11 cellular contexts compared by ENCODE assay signal in genomic region chr7:150811-151221, GRCh38. TPM values are rescaled to one million over a fixed set of nuclear protein-coding genes. Genes with fewer than 3 reads are reported as not detected.
A peak's percentile ranks its signal among the peaks of the same experiment; 100 is the strongest.
DNase-seq lines count a peak whose midpoint lies in the region; ATAC-seq, FAIRE-seq and TF ChIP-seq lines count a peak whose summit lies in the region.
"Had no signal": no experiment of that assay in that cellular context is flagged by ENCODE, and none has a peak within 500 bp of the region (broad histone marks: within the 10 kb centered on the region; RNA-seq: fewer than 3 reads in every experiment).

No MANE protein-coding gene starts in this region.

- no peak for FAIRE-seq in H1 (lab: Jason Lieb, UNC)
- FAIRE-seq: GM19239 had no signal

- peak overlapping the region; percentile 81 for H3K4me2 ChIP-seq in PC-9
- peak overlapping the region in 1 of 2 experiments; percentile 60; a peak in 1 of 4 replicates for H3K4me2 ChIP-seq in H1 (ENCODE audit: insufficient read depth in 1 of 2, low read depth in 2 of 2, low read length in 2 of 2)
- H3K4me2 ChIP-seq in trophoblast cell (ENCODE audit: low read length), result no peak overlapping the region

- TF ChIP-seq RAD21 in H1 (IDR thresholded peaks at IDR 0.05 in 1 of 2, conservative IDR thresholded peaks at IDR 0.05 in 1 of 2; ENCODE audit: low read depth in 2 of 2, low read length in 2 of 2), result no peak

- peaks cover 2% of the 10 kb centered on the region for H3K9me3 Mint-ChIP-seq in CD4-positive, alpha-beta T cell

- peak overlapping the region; percentile 26 for H3K56ac ChIP-seq in H1 (replicated peaks; ENCODE audit: insufficient read length, low read depth, low read length)

- no peak overlapping the region for H2BK120ac ChIP-seq in H1 (replicated peaks; ENCODE audit: low read depth, low read length)
- H2BK120ac ChIP-seq in trophoblast cell (ENCODE audit: insufficient read depth, low read length, poor library complexity), result no peak overlapping the region

- no peak overlapping the region for H3K23ac ChIP-seq in H1 (ENCODE audit: insufficient read length)
- no peak overlapping the region for H3K23ac ChIP-seq in trophoblast cell (ENCODE audit: low read length)

- H2BK5ac ChIP-seq in H1 (ENCODE audit: low read depth, low read length) (no peak overlapping the region), trophoblast cell (ENCODE audit: low read depth, low read length, poor library complexity) (no peak overlapping the region)

- H3K9me3 ChIP-seq in CD4-positive, alpha-beta T cell (ENCODE audit: control insufficient read depth, low read length), result no peaks in the 10 kb centered on the region
- H3K9me3 ChIP-seq in PC-9 (ENCODE audit: insufficient read depth, low read depth) (no peaks in the 10 kb centered on the region), H1 (ENCODE audit: insufficient read depth in 2 of 2, low read depth in 1 of 2, low read length in 1 of 2) (no peaks in the 10 kb centered on the region), trophoblast cell (ENCODE audit: insufficient read depth, low read depth, low read length) (no peaks in the 10 kb centered on the region)
- no peaks in the 10 kb centered on the region for H3K9me3 ChIP-seq in effector memory CD4-positive, alpha-beta T cell (ENCODE audit: control insufficient read depth, low read length)

- no TSS peak for BruUV-seq in PC-9 (replicated peaks; lab: Mats Ljungman, UMichigan)

- H2BK20ac ChIP-seq in H1 (ENCODE audit: low read length), result peak overlapping the region; percentile 77; the same call in 1 of the 2 replicates

- POLR2A ChIA-PET in CD4-positive, alpha-beta T cell (lab: Charles Lee), result no interaction called here
- POLR2A ChIA-PET in PC-9 (lab: Charles Lee; ENCODE audit: unreplicated experiment) (no interaction called here), H1 (lab: Charles Lee; ENCODE audit: partially characterized antibody) (interaction anchor here (0.6 to 2.4 kb wide), 8 partner anchors 11 to 44 kb away, joined by 3 to 8 read pairs (median 4); no protein-coding TSS in a partner anchor)

- no peak overlapping the region for H3K27ac ChIP-seq in CD4-positive, alpha-beta T cell (ENCODE audit: low read depth, low read length)
- H3K27ac ChIP-seq in PC-9 (no peak overlapping the region), H1 (ENCODE audit: low read depth, low read length) (no peak overlapping the region), trophoblast cell (ENCODE audit: low read depth, low read length) (no peak overlapping the region)
- H3K27ac ChIP-seq in effector memory CD4-positive, alpha-beta T cell (ENCODE audit: insufficient read depth, low read length, poor library complexity, severe bottlenecking), result no peak overlapping the region

- H4K8ac ChIP-seq in H1 (ENCODE audit: extremely low read depth, insufficient read depth, low read length) (no peak overlapping the region), trophoblast cell (ENCODE audit: low read depth, low read length) (peak overlapping the region; percentile 97)

- H4K12ac ChIP-seq in trophoblast cell (ENCODE audit: low read depth, low read length), result no peak overlapping the region

- H4K5ac ChIP-seq in H1 (ENCODE audit: insufficient read length, low read depth, low read length), result no peak overlapping the region

- H3K9ac ChIP-seq in H1 (replicated peaks in 1 of 4; ENCODE audit: extremely low read depth in 1 of 4, low read depth in 3 of 4, low read length in 3 of 4), result no peak overlapping the region
- no peak overlapping the region for H3K9ac ChIP-seq in trophoblast cell (ENCODE audit: low read length)

- TF ChIP-seq CTCF in CD4-positive, alpha-beta T cell (IDR thresholded peaks at IDR 0.05), result no peak
- TF ChIP-seq CTCF in PC-9 (conservative IDR thresholded peaks at IDR 0.05), result no peak
- no peak for TF ChIP-seq CTCF in H1 (IDR thresholded peaks at IDR 0.05; ENCODE audit: control extremely low read depth in 1 of 3, insufficient read depth in 1 of 3, low read depth in 1 of 3, low read length in 3 of 3)

- peak overlapping the region; percentile 91 for H3K4me3 Mint-ChIP-seq in CD4-positive, alpha-beta T cell

- H4K20me1 ChIP-seq in PC-9 (ENCODE audit: insufficient read depth) (no peaks in the 10 kb centered on the region), H1 (replicated peaks in 1 of 2; ENCODE audit: control insufficient read depth in 1 of 2, insufficient read depth in 2 of 2, low read length in 2 of 2) (no peaks in the 10 kb centered on the region)

- peak overlapping the region; percentile 98 for H3K27ac Mint-ChIP-seq in CD4-positive, alpha-beta T cell

- H3K4ac ChIP-seq in H1 (replicated peaks; ENCODE audit: insufficient read length, low read depth, low read length) (peak overlapping the region; percentile 13), trophoblast cell (ENCODE audit: low read depth, low read length) (no peak overlapping the region)

- TF ChIP-seq POLR2A in H1 (IDR thresholded peaks at IDR 0.05; ENCODE audit: control extremely low read depth in 1 of 2, low read depth in 2 of 2, low read length in 2 of 2), result no peak

- no peak overlapping the region for H3K14ac ChIP-seq in H1 (ENCODE audit: insufficient read length)
- H3K14ac ChIP-seq in trophoblast cell (ENCODE audit: low read length), result no peak overlapping the region

- TF ChIP-seq EP300 in H1 (IDR thresholded peaks at IDR 0.05; ENCODE audit: borderline replicate concordance in 1 of 2, low read depth in 2 of 2, low read length in 2 of 2), result no peak

- H3K4me1 Mint-ChIP-seq in CD4-positive, alpha-beta T cell (ENCODE audit: low read depth), result peaks cover 20% of the 10 kb centered on the region

- peaks cover 17% of the 10 kb centered on the region; the same call in 1 of the 2 replicates for H3K36me3 ChIP-seq in PC-9 (ENCODE audit: low read depth)
- H3K36me3 ChIP-seq in H1 (ENCODE audit: control insufficient read depth in 2 of 4, insufficient read depth in 4 of 4, low read length in 3 of 4), result peaks cover 3 to 5% (median 4%) of the 10 kb centered on the region in 4 experiments; a peak in 7 of 8 replicates
- H3K36me3 ChIP-seq in trophoblast cell (ENCODE audit: control insufficient read depth in 1 of 2, insufficient read depth in 2 of 2, low read length in 2 of 2), result no peaks in the 10 kb centered on the region
- no peaks in the 10 kb centered on the region for H3K36me3 ChIP-seq in effector memory CD4-positive, alpha-beta T cell (ENCODE audit: control insufficient read depth, insufficient read depth, low read length)

- peaks cover 1% of the 10 kb centered on the region; the same call in 1 of the 2 replicates for H3K23me2 ChIP-seq in H1 (ENCODE audit: low read depth, low read length)

- 86% methylated on average over 13 of the region's 13 CpGs; no CpG with 5 or more reads in 1 of the 2 experiments for WGBS in H1 (ENCODE audit: extremely low coverage in 1 of 2, insufficient coverage in 1 of 2, insufficient read length in 1 of 2, insufficient replicate concordance in 2 of 2, low coverage in 1 of 2, low lambda C conversion rate in 2 of 2, missing lambda C conversion rate in 1 of 2), 2 experiments
- WGBS in trophoblast cell (ENCODE audit: extremely low coverage, insufficient coverage, insufficient read length), result no CpG with 5 or more reads among the region's 13 CpGs

- H4K91ac ChIP-seq in H1 (replicated peaks; ENCODE audit: insufficient read length, low read length), result peak overlapping the region; percentile 99
- no peak overlapping the region for H4K91ac ChIP-seq in trophoblast cell (ENCODE audit: low read depth, low read length)

- H3K4me3 ChIP-seq in PC-9 (no peak overlapping the region; the same call in 1 of the 2 replicates), H1 (ENCODE audit: extremely low read depth in 1 of 4, insufficient read depth in 2 of 4, low read depth in 3 of 4, low read length in 4 of 4) (no peak overlapping the region), trophoblast cell (ENCODE audit: low read depth, low read length) (no peak overlapping the region)
- no peak overlapping the region for H3K4me3 ChIP-seq in effector memory CD4-positive, alpha-beta T cell (ENCODE audit: insufficient read depth, low read depth, low read length, poor library complexity, severe bottlenecking)

- H2AFZ ChIP-seq in PC-9 (no peak overlapping the region), H1 (ENCODE audit: low read length) (0 out of 2 replicates have a peak overlapping the region, but pooled peaks have one; percentile 34), trophoblast cell (ENCODE audit: insufficient read depth, low read length, poor library complexity) (no peak overlapping the region)

- CTCF ChIA-PET in CD4-positive, alpha-beta T cell (lab: Charles Lee), result no interaction called here
- CTCF ChIA-PET in PC-9 (lab: Charles Lee), result no interaction called here
- CTCF ChIA-PET in H1 (lab: Charles Lee; ENCODE audit: partially characterized antibody), result interaction anchor here (0.8 to 1.1 kb wide), 4 partner anchors 46 to 91 kb away, joined by 3 to 4 read pairs (median 3); no protein-coding TSS in a partner anchor

- H3K36me3 Mint-ChIP-seq in CD4-positive, alpha-beta T cell (ENCODE audit: low read depth), result peaks cover 8% of the 10 kb centered on the region

- H3K79me2 ChIP-seq in PC-9 (ENCODE audit: low read depth), result 0 out of 2 replicates have a peak, but pooled peaks cover 10% of the 10 kb centered on the region
- no peaks in the 10 kb centered on the region for H3K79me2 ChIP-seq in H1 (ENCODE audit: control insufficient read depth in 1 of 2, insufficient read depth in 2 of 2, low read length in 2 of 2)
- H3K79me2 ChIP-seq in trophoblast cell (ENCODE audit: control insufficient read depth, insufficient read depth, low read length, poor library complexity), result peaks cover 3% of the 10 kb centered on the region

- H3K4me1 ChIP-seq in PC-9 (replicated peaks; ENCODE audit: insufficient read depth), result peaks cover 34% of the 10 kb centered on the region
- peaks cover 0 to 10% (median 8%) of the 10 kb centered on the region in 4 experiments; a peak in 5 of 7 replicates for H3K4me1 ChIP-seq in H1 (replicated peaks in 1 of 4; ENCODE audit: control insufficient read depth in 3 of 4, insufficient read depth in 4 of 4, low read length in 3 of 4)
- H3K4me1 ChIP-seq in trophoblast cell (ENCODE audit: control insufficient read depth in 1 of 2, insufficient read depth in 2 of 2, low read length in 2 of 2), result peaks cover 5 to 6% of the 10 kb centered on the region in 2 experiments
- peaks cover 11% of the 10 kb centered on the region for H3K4me1 ChIP-seq in effector memory CD4-positive, alpha-beta T cell (ENCODE audit: control insufficient read depth, insufficient read depth, low read length, poor library complexity, severe bottlenecking)

- H3F3A ChIP-seq in PC-9 (ENCODE audit: insufficient read depth, low read depth), result peaks cover 20% of the 10 kb centered on the region; the same call in 1 of the 2 replicates

- no peaks in the 10 kb centered on the region for H3K27me3 ChIP-seq in CD4-positive, alpha-beta T cell (ENCODE audit: control insufficient read depth, insufficient read depth, low read length)
- H3K27me3 ChIP-seq in PC-9 (ENCODE audit: insufficient read depth, low read depth), result no peaks in the 10 kb centered on the region
- no peaks in the 10 kb centered on the region for H3K27me3 ChIP-seq in H1 (replicated peaks in 1 of 4; ENCODE audit: control insufficient read depth in 3 of 4, extremely low read depth in 1 of 4, insufficient read depth in 3 of 4, low read length in 3 of 4)
- no peaks in the 10 kb centered on the region for H3K27me3 ChIP-seq in trophoblast cell (ENCODE audit: insufficient read depth, low read length)
- H3K27me3 ChIP-seq in effector memory CD4-positive, alpha-beta T cell (replicated peaks; ENCODE audit: control insufficient read depth, insufficient read depth, low read length, poor library complexity, severe bottlenecking), result no peaks in the 10 kb centered on the region

- H2BK12ac ChIP-seq in H1 (ENCODE audit: low read depth, low read length) (peak overlapping the region; percentile 93; the same call in 1 of the 2 replicates), trophoblast cell (ENCODE audit: low read length) (no peak overlapping the region)

- no peaks in the 10 kb centered on the region for H3K9me2 ChIP-seq in PC-9 (ENCODE audit: insufficient read depth)

- no peaks in the 10 kb centered on the region for H3K27me3 Mint-ChIP-seq in CD4-positive, alpha-beta T cell

- H3K18ac ChIP-seq in H1 (ENCODE audit: extremely low read depth, low read length) (no peak overlapping the region), trophoblast cell (ENCODE audit: low read length) (no peak overlapping the region)

- DNase-seq in CD4-positive, alpha-beta T cell, result peak in 1 of 10 experiments; percentile 33
- DNase-seq in PC-9 (no peak), H1 (ENCODE audit: low read depth in 1 of 2, low spot score in 2 of 2) (no peak), trophoblast cell (peak in 1 of 2 donors; percentile 40), mesenteric fat pad (ENCODE audit: low spot score) (no peak), NCI-H345 treated with DMSO at 0.1 percent for 48 hours (lab: John Stamatoyannopoulos, UW; ENCODE audit: unreplicated experiment) (no peak)
- DNase-seq in effector CD4-positive, alpha-beta T cell, result no peak
- DNase-seq in effector memory CD4-positive, alpha-beta T cell, result no peak
- DNase-seq: amniotic stem cell, NCI-H146 had no signal

- ATAC-seq in CD4-positive, alpha-beta T cell (ENCODE audit: poor library complexity), result no peak

- H2AK5ac ChIP-seq in H1 (ENCODE audit: low read depth, low read length) (no peak overlapping the region), trophoblast cell (ENCODE audit: low read length) (no peak overlapping the region)

- intact Hi-C loops in CD4-positive, alpha-beta T cell (cut with DNase I, micrococcal nuclease), result no loop called here
- intact Hi-C loops in PC-9 (cut with micrococcal nuclease; ENCODE audit: unreplicated experiment), result no loop called here

- H2BK15ac ChIP-seq in H1 (ENCODE audit: low read length), result peak overlapping the region; percentile 99

- H3K79me1 ChIP-seq in H1 (ENCODE audit: low read depth, low read length) (no peaks in the 10 kb centered on the region), trophoblast cell (ENCODE audit: low read length) (peaks cover 6% of the 10 kb centered on the region)

RNA-seq across cellular contexts. Expression of gene FAM20C, which starts 41.6 kb away (rescaled TPM):
- 1 to 10 TPM; 1.3 to 1.7 TPM for total RNA-seq in CD4-positive, alpha-beta T cell
- 31.0 and 34.0 TPM in 2 replicates for total RNA-seq in PC-9 (2021)
- 34.7 and 34.8 TPM in 2 replicates for total RNA-seq in H1 (2021; fragmentation: NEBNext Ultra II Directional; extraction: Animal tissue kit (Norgen Biotek cat#: 25700))
- polyA plus RNA-seq in H1 (2011; rRNA removed), result 9.5 and 13.9 TPM in 2 replicates
- polyA plus RNA-seq in H1 (2011; cell fraction: cytosol; rRNA removed), result 10.7 TPM
- polyA plus RNA-seq in H1 (2011; cell fraction: nucleus; rRNA removed), result 21.4 TPM
- polyA plus RNA-seq in H1 (2012, experiment 1 of 2), result 18.4 to 23.9 TPM (median 19.5 TPM) in 4 replicates
- polyA plus RNA-seq in H1 (2012, experiment 2 of 2), result 17.9 TPM
- 21.3 TPM for polyA plus RNA-seq in H1 (2013, experiment 1 of 2)
- polyA plus RNA-seq in H1 (2013, experiment 2 of 2), result 21.1 TPM
- polyA minus RNA-seq in H1 (2011; rRNA and poly(A)+ RNA removed), result 8.9 and 10.4 TPM in 2 replicates
- 17.1 TPM for polyA minus RNA-seq in H1 (2011; cell fraction: cytosol; rRNA and poly(A)+ RNA removed)
- polyA minus RNA-seq in H1 (2011; cell fraction: nucleus; rRNA and poly(A)+ RNA removed), result 21.8 TPM
- polyA plus RNA-seq in trophoblast cell (2013), result 0.24 and 0.33 TPM in 2 replicates
- 121 TPM for total RNA-seq in mesenteric fat pad

Comparison
In these comparisons a context has a peak if more than half of its experiments do, and no peak if none do; other contexts are left out.
1. RNA of gene FAM20C, which starts 41.6 kb away (total RNA-seq): 121 TPM in mesenteric fat pad (single experiment), 34.7 to 34.8 TPM in H1 and 31.0 to 34.0 TPM in PC-9; 1.3 to 1.7 TPM in CD4-positive, alpha-beta T cell; every median in the first group is over 10 times any median in the second.